8 cellular contexts compared by ENCODE assay signal in the genomic region with DNA sequence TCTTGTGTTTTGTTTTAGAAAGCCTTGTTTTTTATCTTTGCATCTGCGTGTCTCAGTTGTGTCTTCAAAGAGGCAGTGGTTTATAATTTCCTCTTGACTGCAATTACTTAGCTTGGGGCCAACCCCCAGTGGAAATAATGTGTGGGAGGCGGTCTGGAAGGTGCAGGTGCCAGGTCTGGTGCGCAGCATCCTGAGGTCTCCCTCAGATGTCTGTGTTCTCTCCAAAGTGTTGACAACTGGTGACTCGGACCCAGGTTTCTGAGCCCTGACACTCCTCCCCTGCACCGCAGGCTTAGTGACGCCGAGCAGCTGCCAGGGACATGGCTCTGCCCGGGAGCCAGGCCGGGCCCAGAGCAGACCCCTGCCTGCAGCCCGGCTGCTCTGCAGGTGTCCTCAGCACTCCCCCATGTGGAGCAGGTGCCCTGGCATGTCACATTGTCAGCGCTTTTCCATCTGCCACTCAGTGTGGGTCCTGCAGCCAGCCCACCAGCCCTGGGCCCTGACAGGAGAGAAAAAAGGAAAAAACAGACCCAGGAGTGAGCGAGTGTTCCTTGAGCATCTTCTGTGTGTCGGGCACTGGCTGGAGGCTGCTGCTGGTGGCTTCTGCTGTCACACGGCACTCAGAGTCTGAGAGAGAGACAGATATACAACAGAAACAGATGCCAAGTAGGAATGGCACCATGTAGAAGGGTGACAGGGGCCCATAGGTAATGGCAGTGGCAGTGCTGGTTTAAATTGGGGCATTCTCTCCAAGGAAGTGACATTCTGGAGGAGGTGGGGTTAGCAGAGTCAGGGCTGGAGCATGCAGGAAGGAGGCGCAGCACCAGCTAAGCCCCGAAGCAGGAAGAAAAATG. TPM values are rescaled to one million over a fixed set of nuclear protein-coding genes. Genes with fewer than 3 reads are reported as not detected.
DNase-seq lines count a peak whose midpoint lies in the region; ATAC-seq and TF ChIP-seq lines count a peak whose summit lies in the region.

No MANE protein-coding gene starts in this region.

- H3K4me3 ChIP-seq in Peyer's patch, result no peak overlapping the region

- no peak for TF ChIP-seq POLR2A in Peyer's patch (IDR thresholded peaks at IDR 0.05)

- no peak for TF ChIP-seq CTCF in Peyer's patch (IDR thresholded peaks at IDR 0.05)

- H3K4me1 ChIP-seq in Peyer's patch, result peaks cover 0 to 20% (median 11%) of the 10 kb centered on the region in 4 donors

- H3K27me3 ChIP-seq in Peyer's patch, result no peaks in the 10 kb centered on the region

- DNase-seq in Peyer's patch (peak in 2 of 3 donors; percentile 79 to 85), activated gamma-delta T cell treated with Interleukin-2 at 50 U/mL for 16 hours (peak; percentile 79), MV-4-11 (lab: John Stamatoyannopoulos, UW) (no peak)
- DNase-seq in stimulated activated CD4-positive, alpha-beta T cell treated with anti-CD3 and anti-CD28 coated beads, Interleukin-15, amount 100 ng/mL, for 1 hour (ENCODE audit: low read depth in 1 of 2, low spot score in 1 of 2), result peak; percentile 55 to 70

- peak overlapping the region in 2 of 4 donors; percentile 30 to 73 for H3K27ac ChIP-seq in Peyer's patch

- H3K9me3 ChIP-seq in Peyer's patch, result no peaks in the 10 kb centered on the region

- no peaks in the 10 kb centered on the region for H3K36me3 ChIP-seq in Peyer's patch

- ATAC-seq in GM19023 (IDR thresholded peaks at IDR 0.05; ENCODE audit: unreplicated experiment), result peak; percentile 48
- ATAC-seq in HG03432 (IDR thresholded peaks at IDR 0.05; ENCODE audit: unreplicated experiment), result no peak
- ATAC-seq in HG02623 (IDR thresholded peaks at IDR 0.05; ENCODE audit: unreplicated experiment), result no peak
- ATAC-seq in GM18519 (IDR thresholded peaks at IDR 0.05; ENCODE audit: low FRiP score, unreplicated experiment), result no peak

RNA-seq across cellular contexts. Expression of a gene that starts 24.8 kb away (rescaled TPM):
- 10 to 100 TPM; 16.1 to 30.1 (median 22.0) TPM for total RNA-seq in Peyer's patch

RNA-seq across cellular contexts. Expression of a gene that starts 44.6 kb away (rescaled TPM):
- 100 to 1,000 TPM; 122 to 173 (median 131) TPM for total RNA-seq in Peyer's patch
